ENCODE assay signal across 1 cellular context in genomic region chr16:85228970-85229430, GRCh38.
TF ChIP-seq lines count a peak whose summit lies in the region.

No MANE protein-coding gene starts in this region.

TF ChIP-seq in HEK293, 187 proteins besides CTCF, POLR2A, EP300 and RAD21 (continued from another document):
- no peak for TF ChIP-seq ZNF239 (tag by site-specific recombination; IDR thresholded peaks at IDR 0.05)
- no peak for TF ChIP-seq ZNF747 (tag by site-specific recombination; IDR thresholded peaks at IDR 0.05)
